In the genomic region with DNA sequence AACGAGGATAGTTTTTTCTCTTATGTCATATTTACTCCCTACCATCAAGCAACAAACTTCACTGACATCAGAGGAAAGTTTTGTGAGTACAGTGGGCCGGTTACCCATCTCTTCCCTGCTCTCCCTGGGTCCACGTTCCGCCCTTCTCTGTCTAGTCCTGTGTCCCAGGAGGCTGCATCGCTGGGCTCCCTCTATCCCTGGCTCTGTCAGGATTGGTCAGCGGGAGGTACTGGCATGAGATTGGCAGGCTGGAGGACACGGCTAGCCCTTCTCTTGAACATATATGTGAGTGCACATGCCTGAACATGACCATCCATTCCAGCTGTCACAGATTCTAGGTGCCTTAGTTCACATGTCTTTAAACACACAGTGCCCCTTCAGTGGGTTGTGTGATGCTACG, we compare ENCODE assay signal across 1 cellular context.
TF ChIP-seq lines count a peak whose summit lies in the region.

No MANE protein-coding gene starts in this region.

TF ChIP-seq in HepG2, 621 proteins besides CTCF, POLR2A, EP300 and RAD21:
- TF ChIP-seq NCOR1 (IDR thresholded peaks at IDR 0.05; ENCODE audit: borderline replicate concordance, low read length) (no peak), ZKSCAN8 (CRISPR knock-in tag; IDR thresholded peaks at IDR 0.05; ENCODE audit: borderline replicate concordance) (no peak)
- TF ChIP-seq, protein P1, sequence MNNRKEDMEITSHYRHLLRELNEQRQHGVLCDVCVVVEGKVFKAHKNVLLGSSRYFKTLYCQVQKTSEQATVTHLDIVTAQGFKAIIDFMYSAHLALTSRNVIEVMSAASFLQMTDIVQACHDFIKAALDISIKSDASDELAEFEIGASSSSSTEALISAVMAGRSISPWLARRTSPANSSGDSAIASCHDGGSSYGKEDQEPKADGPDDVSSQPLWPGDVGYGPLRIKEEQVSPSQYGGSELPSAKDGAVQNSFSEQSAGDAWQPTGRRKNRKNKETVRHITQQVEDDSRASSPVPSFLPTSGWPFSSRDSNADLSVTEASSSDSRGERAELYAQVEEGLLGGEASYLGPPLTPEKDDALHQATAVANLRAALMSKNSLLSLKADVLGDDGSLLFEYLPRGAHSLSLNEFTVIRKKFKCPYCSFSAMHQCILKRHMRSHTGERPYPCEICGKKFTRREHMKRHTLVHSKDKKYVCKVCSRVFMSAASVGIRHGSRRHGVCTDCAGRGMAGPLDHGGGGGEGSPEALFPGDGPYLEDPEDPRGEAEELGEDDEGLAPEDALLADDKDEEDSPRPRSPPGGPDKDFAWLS (CRISPR knock-in tag; IDR thresholded peaks at IDR 0.05; ENCODE audit: borderline replicate concordance), result no peak
- TF ChIP-seq, protein P2, sequence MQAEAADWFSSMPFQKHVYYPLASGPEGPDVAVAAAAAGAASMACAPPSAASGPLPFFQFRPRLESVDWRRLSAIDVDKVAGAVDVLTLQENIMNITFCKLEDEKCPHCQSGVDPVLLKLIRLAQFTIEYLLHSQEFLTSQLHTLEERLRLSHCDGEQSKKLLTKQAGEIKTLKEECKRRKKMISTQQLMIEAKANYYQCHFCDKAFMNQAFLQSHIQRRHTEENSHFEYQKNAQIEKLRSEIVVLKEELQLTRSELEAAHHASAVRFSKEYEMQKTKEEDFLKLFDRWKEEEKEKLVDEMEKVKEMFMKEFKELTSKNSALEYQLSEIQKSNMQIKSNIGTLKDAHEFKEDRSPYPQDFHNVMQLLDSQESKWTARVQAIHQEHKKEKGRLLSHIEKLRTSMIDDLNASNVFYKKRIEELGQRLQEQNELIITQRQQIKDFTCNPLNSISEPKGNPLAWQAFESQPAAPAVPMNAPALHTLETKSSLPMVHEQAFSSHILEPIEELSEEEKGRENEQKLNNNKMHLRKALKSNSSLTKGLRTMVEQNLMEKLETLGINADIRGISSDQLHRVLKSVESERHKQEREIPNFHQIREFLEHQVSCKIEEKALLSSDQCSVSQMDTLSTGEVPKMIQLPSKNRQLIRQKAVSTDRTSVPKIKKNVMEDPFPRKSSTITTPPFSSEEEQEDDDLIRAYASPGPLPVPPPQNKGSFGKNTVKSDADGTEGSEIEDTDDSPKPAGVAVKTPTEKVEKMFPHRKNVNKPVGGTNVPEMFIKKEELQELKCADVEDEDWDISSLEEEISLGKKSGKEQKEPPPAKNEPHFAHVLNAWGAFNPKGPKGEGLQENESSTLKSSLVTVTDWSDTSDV (CRISPR knock-in tag; IDR thresholded peaks at IDR 0.05), result no peak
